Comparison of ENCODE assay signal across 24 cellular contexts in genomic region chr10:61047788-61048560, GRCh38.
DNase-seq lines count a peak whose midpoint lies in the region; ATAC-seq, FAIRE-seq and TF ChIP-seq lines count a peak whose summit lies in the region.
"Had no signal": no experiment of that assay in that cellular context is flagged by ENCODE, and none has a peak within 500 bp of the region (broad histone marks: within the 10 kb centered on the region; RNA-seq: fewer than 3 reads in every experiment).

No MANE protein-coding gene starts in this region.

- FAIRE-seq in A549 (lab: Jason Lieb, UNC) = no peak
- FAIRE-seq: A204.1 had no signal

- intact Hi-C loops in gastrocnemius medialis (cut with DNase I; ENCODE audit: low total_unique reads) = no loop called here

- H3K4me1 ChIP-seq in A549 = peaks cover 4% of the 10 kb centered on the region; the same call in 1 of the 3 replicates
- H3K4me1 ChIP-seq in gastrocnemius medialis = no peaks in the 10 kb centered on the region
- H3K4me1 ChIP-seq: BLaER1 treated with 17β-estradiol and CSF1 and Interleukin-3, amounts not matched to agents 10 nM and 100 nM; Peyer's patch; SJCRH30 had no signal

- TF ChIP-seq RAD21 in A549 (conservative IDR thresholded peaks at IDR 0.05 in 1 of 2, IDR thresholded peaks at IDR 0.05 in 1 of 2) = no peak

- 56% methylated on average over 8 of the region's 8 CpGs for WGBS in A549 (ENCODE audit: missing lambda C conversion rate)

- POLR2A ChIA-PET in A549 (lab: Yijun Ruan, JAX) = no interaction called here

- H3K27ac ChIP-seq in A549 (no peak overlapping the region), gastrocnemius medialis (no peak overlapping the region)
- H3K27ac ChIP-seq: BLaER1 treated with 17β-estradiol and CSF1 and Interleukin-3, amounts not matched to agents 10 nM and 100 nM; GM23248; Peyer's patch; SJCRH30 had no signal

- H3K9me3 ChIP-seq in A549 (no peaks in the 10 kb centered on the region), gastrocnemius medialis (no peaks in the 10 kb centered on the region)
- H3K9me3 ChIP-seq: BLaER1 treated with 17β-estradiol and CSF1 and Interleukin-3, amounts not matched to agents 10 nM and 100 nM; Caco-2; HAP-1; Peyer's patch; SJCRH30 had no signal

- H3K4me2 ChIP-seq in A549 = no peak overlapping the region
- H3K4me2 ChIP-seq: BLaER1 treated with 17β-estradiol and CSF1 and Interleukin-3, amounts not matched to agents 10 nM and 100 nM had no signal

- TF ChIP-seq EP300 in A549 (IDR thresholded peaks at IDR 0.05) = no peak

- in situ Hi-C loops in gastrocnemius medialis (cut with MboI; ENCODE audit: low sequenced_read_pairs in 4 of 4) (no loop called here), G401 (cut with HindIII; ENCODE audit: low sequenced_read_pairs) (no loop called here)

- TF ChIP-seq CTCF in A549 (IDR thresholded peaks at IDR 0.05) (no peak), gastrocnemius medialis (IDR thresholded peaks at IDR 0.05 in 4 of 5, conservative IDR thresholded peaks at IDR 0.05 in 1 of 5) (no peak)

- no peak for TF ChIP-seq POLR2A in A549 (IDR thresholded peaks at IDR 0.05; ENCODE audit: low read length)
- TF ChIP-seq POLR2A in gastrocnemius medialis (IDR thresholded peaks at IDR 0.05) = no peak

- no peak overlapping the region for H3K4me3 ChIP-seq in A549
- no peak overlapping the region for H3K4me3 ChIP-seq in gastrocnemius medialis
- H3K4me3 ChIP-seq: BLaER1 treated with 17β-estradiol and CSF1 and Interleukin-3, amounts not matched to agents 10 nM and 100 nM; GM23248; HAP-1; Peyer's patch; SJCRH30 had no signal

- DNase-seq in A549 (ENCODE audit: low read depth in 1 of 2, low spot score in 1 of 2) (no peak), HT1080 (ENCODE audit: low read depth) (peak; percentile 43), SW480 (ENCODE audit: low spot score) (peak; percentile 6), iris pigment epithelial cell (ENCODE audit: low read depth) (peak; percentile 6), SHP77 treated with DMSO at 0.1 percent for 48 hours (lab: John Stamatoyannopoulos, UW) (no peak), gastrocnemius medialis (no peak), G401 (ENCODE audit: low spot score) (no peak), SK-N-DZ (ENCODE audit: low spot score) (no peak)
- DNase-seq: AML-193; Caco-2; CD4-positive, alpha-beta memory T cell; DMS 273 treated with DMSO at 0.1 percent for 48 hours; DND-41; GM23248; HFFc6; NCI-H1105 treated with DMSO at 0.1 percent for 48 hours; NCI-H1694; NCI-H2227 treated with DMSO at 0.1 percent for 48 hours; Peyer's patch; SJCRH30; T-cell had no signal

- no peaks in the 10 kb centered on the region for H3K36me3 ChIP-seq in gastrocnemius medialis
- H3K36me3 ChIP-seq: BLaER1 treated with 17β-estradiol and CSF1 and Interleukin-3, amounts not matched to agents 10 nM and 100 nM; HAP-1; Peyer's patch; SJCRH30 had no signal

- CTCF ChIA-PET in A549 (lab: Yijun Ruan, JAX) = interaction anchor here (0.6 to 1.0 kb wide), 3 partner anchors 22 to 268 kb away, joined by 3 read pairs; no protein-coding TSS in a partner anchor

- H3K27me3 ChIP-seq in gastrocnemius medialis = no peaks in the 10 kb centered on the region
- H3K27me3 ChIP-seq: BLaER1 treated with 17β-estradiol and CSF1 and Interleukin-3, amounts not matched to agents 10 nM and 100 nM; Peyer's patch; SJCRH30 had no signal

- ATAC-seq in A549 = no peak
- no peak for ATAC-seq in gastrocnemius medialis
- ATAC-seq: T-cell had no signal

TF ChIP-seq in A549, 52 proteins besides CTCF, POLR2A, EP300 and RAD21:
- TF ChIP-seq HOXA7 (CRISPR knock-in tag; IDR thresholded peaks at IDR 0.05) (no peak), MAFK (IDR thresholded peaks at IDR 0.05; ENCODE audit: partially characterized antibody) (no peak), USF2 (IDR thresholded peaks at IDR 0.05) (peak; percentile 57), EHMT2 (IDR thresholded peaks at IDR 0.05; ENCODE audit: low read depth) (no peak), PBX3 (IDR thresholded peaks at IDR 0.05) (no peak)

Comparison
In these comparisons a context has a peak if more than half of its experiments do, and no peak if none do; other contexts are left out.
1. DNase-seq: peak in HT1080 (single experiment), SW480 (single experiment) and iris pigment epithelial cell (single experiment); none in A549 (0 of 2), SHP77 treated with DMSO at 0.1 percent for 48 hours (single experiment), gastrocnemius medialis (0 of 2), G401 (single experiment) and SK-N-DZ (single experiment).